8 cellular contexts compared by ENCODE assay signal in the genomic region with DNA sequence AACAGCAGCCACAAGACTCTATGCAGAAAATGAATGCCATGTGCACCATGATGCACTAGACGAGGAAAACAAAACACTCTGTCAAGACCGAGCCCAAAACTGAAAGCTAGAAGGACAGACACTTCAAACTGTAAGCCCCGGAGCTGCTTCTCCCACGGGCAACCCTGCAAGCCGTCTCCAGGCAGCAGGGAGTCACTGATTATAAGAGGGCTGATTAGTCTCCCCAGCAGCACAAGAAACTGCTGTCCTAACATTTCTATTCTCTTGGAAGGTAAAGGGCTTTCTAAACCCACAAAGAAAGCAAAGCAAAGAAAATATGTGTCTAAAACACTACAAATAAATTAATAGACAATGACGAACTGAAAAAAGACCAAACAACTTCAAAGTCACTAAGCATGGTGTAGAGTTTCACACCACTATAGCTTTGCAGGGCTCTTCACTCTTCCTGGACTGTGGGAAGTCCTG. TPM values are rescaled to one million over a fixed set of nuclear protein-coding genes. Genes with fewer than 3 reads are reported as not detected.
DNase-seq lines count a peak whose midpoint lies in the region; ATAC-seq and TF ChIP-seq lines count a peak whose summit lies in the region.

No MANE protein-coding gene starts in this region.

- peak overlapping the region in 1 of 2 experiments; percentile 51; a peak in 2 of 4 replicates for H3K4me3 ChIP-seq in DND-41 (ENCODE audit: low read depth in 1 of 2, low read length in 2 of 2)
- peak overlapping the region in 43 of 59 donors; percentile 1 to 48 (median 23) for H3K4me3 ChIP-seq in dorsolateral prefrontal cortex
- peak overlapping the region; percentile 62 for H3K4me3 ChIP-seq in osteoblast (ENCODE audit: insufficient read depth, low read length)

- peak; percentile 91 for ATAC-seq in DND-41 (ENCODE audit: insufficient read depth, low read depth)
- peak; percentile 39 for ATAC-seq in GM21619 (IDR thresholded peaks at IDR 0.05; ENCODE audit: unreplicated experiment)
- ATAC-seq in GM21526 (IDR thresholded peaks at IDR 0.05; ENCODE audit: low FRiP score, unreplicated experiment), result no peak

- H3K4me1 ChIP-seq in DND-41 (ENCODE audit: insufficient read depth, low read length) (peaks cover 68% of the 10 kb centered on the region), osteoblast (ENCODE audit: insufficient read depth, low read length) (peaks cover 67% of the 10 kb centered on the region)

- H4K20me1 ChIP-seq in DND-41 (ENCODE audit: insufficient read depth, low read length), result peaks cover 27% of the 10 kb centered on the region
- H4K20me1 ChIP-seq in osteoblast (ENCODE audit: insufficient read depth, low read length), result no peaks in the 10 kb centered on the region

- intact Hi-C loops in dorsolateral prefrontal cortex (cut with DNase I), result no loop called here

- TF ChIP-seq CTCF in DND-41 (IDR thresholded peaks at IDR 0.05; ENCODE audit: borderline replicate concordance, extremely low read depth, low read length, poor library complexity, severe bottlenecking) (no peak), dorsolateral prefrontal cortex (IDR thresholded peaks at IDR 0.05 in 54 of 56, conservative IDR thresholded peaks at IDR 0.05 in 2 of 56; ENCODE audit: low read depth in 1 of 56, partially characterized antibody in 56 of 56) (no peak), osteoblast (IDR thresholded peaks at IDR 0.05; ENCODE audit: extremely low read depth, low read depth, low read length) (no peak)

- peaks cover 99% of the 10 kb centered on the region for H3K79me2 ChIP-seq in DND-41 (ENCODE audit: insufficient read depth, low read length)
- peaks cover 81% of the 10 kb centered on the region for H3K79me2 ChIP-seq in osteoblast (ENCODE audit: insufficient read depth, low read length)

- H3K4me2 ChIP-seq in DND-41 (ENCODE audit: insufficient read depth, low read length) (peak overlapping the region; percentile 66), osteoblast (ENCODE audit: insufficient read depth, low read length) (peak overlapping the region; percentile 91)

- H3K9ac ChIP-seq in DND-41 (ENCODE audit: low read depth, low read length), result peak overlapping the region; percentile 41

- peaks cover 2% of the 10 kb centered on the region; the same call in 1 of the 2 replicates for H3K36me3 ChIP-seq in DND-41 (ENCODE audit: insufficient read depth, low read length)
- no peaks in the 10 kb centered on the region for H3K36me3 ChIP-seq in osteoblast (ENCODE audit: insufficient read depth, low read length)

- DNase-seq in DND-41 (peak; percentile 70), RPMI7951 (ENCODE audit: low read depth) (peak; percentile 70), dorsolateral prefrontal cortex (no peak), osteoblast (ENCODE audit: insufficient read length, low spot score, missing footprints) (no peak), RKO (ENCODE audit: low spot score) (no peak), amniotic stem cell (lab: John Stamatoyannopoulos, UW) (no peak)

- H3K9me3 ChIP-seq in DND-41 (ENCODE audit: insufficient read depth, low read length, severe bottlenecking) (no peaks in the 10 kb centered on the region), osteoblast (ENCODE audit: low read depth, low read length) (no peaks in the 10 kb centered on the region)

- H3K27me3 ChIP-seq in DND-41 (ENCODE audit: insufficient read depth, low read length, poor library complexity) (no peaks in the 10 kb centered on the region), dorsolateral prefrontal cortex (no peaks in the 10 kb centered on the region), osteoblast (ENCODE audit: insufficient read depth, low read length) (no peaks in the 10 kb centered on the region)

- H2AFZ ChIP-seq in DND-41 (ENCODE audit: low read depth, low read length) (peak overlapping the region; percentile 30; the same call in 1 of the 2 replicates), osteoblast (ENCODE audit: low read length) (no peak overlapping the region)

- H3K27ac ChIP-seq in DND-41 (ENCODE audit: low read length), result peak overlapping the region; percentile 78
- H3K27ac ChIP-seq in dorsolateral prefrontal cortex, result peak overlapping the region in 39 of 59 donors; percentile 8 to 90 (median 58)
- peak overlapping the region; percentile 96 for H3K27ac ChIP-seq in osteoblast (ENCODE audit: low read depth, low read length)

RNA-seq across cellular contexts. Expression of a gene that starts 15.5 kb away (rescaled TPM):
- 13.8 and 14.5 TPM in 2 replicates for total RNA-seq in RPMI7951 (2014; rRNA removed; shearing (Covaris generic))
- total RNA-seq in dorsolateral prefrontal cortex, result 10 to 100 TPM; 18.5 to 62.5 (median 37.5) TPM
- total RNA-seq in osteoblast, result 57.8 and 58.3 TPM in 2 replicates

RNA-seq across cellular contexts. Expression of a gene that starts 30.4 kb away (rescaled TPM):
- total RNA-seq in RPMI7951 (2014; rRNA removed; shearing (Covaris generic)), result not detected in 2 replicates
- not detected for total RNA-seq in dorsolateral prefrontal cortex
- not detected in 2 replicates for total RNA-seq in osteoblast

Comparison
In these comparisons a context has a peak if more than half of its experiments do, and no peak if none do; other contexts are left out.
1. DNase-seq: peak in DND-41 (single experiment) and RPMI7951 (single experiment); none in dorsolateral prefrontal cortex (0 of 10), osteoblast (single experiment), RKO (single experiment) and amniotic stem cell (single experiment).
2. Peak in every context shown above with its lines, with median percentiles within 50 percentile points of each other: H3K27ac ChIP-seq.